In genomic region chr14:63727736-63728728, GRCh38 we compare ENCODE assay signal across 8 cellular contexts. TPM values are rescaled to one million over a fixed set of nuclear protein-coding genes. Genes with fewer than 3 reads are reported as not detected.
A peak's percentile ranks its signal among the peaks of the same experiment; 100 is the strongest.
DNase-seq lines count a peak whose midpoint lies in the region; ATAC-seq and TF ChIP-seq lines count a peak whose summit lies in the region.

Gene SGPP1, minus strand, starts transcription at chr14:63728065. Its CDS starts 121 bp downstream, at chr14:63727944.

- ATAC-seq in GM21447 (IDR thresholded peaks at IDR 0.05; ENCODE audit: unreplicated experiment) (peak; percentile 73), RWPE2 (ENCODE audit: low read depth) (peak; percentile 74)

- H3K27ac ChIP-seq in HUES6 (ENCODE audit: low read depth, low read length) (no peak within 1 kb of the TSS), RWPE2 (ENCODE audit: poor library complexity, severe bottlenecking) (peak within 1 kb of the TSS; percentile 66), stomach smooth muscle (ENCODE audit: low read length) (peak within 1 kb of the TSS; percentile 59)

- peak within 1 kb of the TSS; percentile 95 for H3K4me3 Mint-ChIP-seq in neural crest cell

- H3K9me3 ChIP-seq in HUES6 (ENCODE audit: control insufficient read depth, insufficient read depth, low read depth, low read length) (no peaks in the 10 kb centered on the region), RWPE2 (ENCODE audit: severe bottlenecking) (no peaks in the 10 kb centered on the region), stomach smooth muscle (ENCODE audit: control insufficient read depth in 2 of 2, low read length in 2 of 2) (no peaks in the 10 kb centered on the region)

- TF ChIP-seq CTCF in RWPE2 (IDR thresholded peaks at IDR 0.05; ENCODE audit: poor library complexity, severe bottlenecking) (peak; percentile 54), fibroblast of villous mesenchyme (IDR thresholded peaks at IDR 0.05; ENCODE audit: insufficient read depth, low read depth, low read length) (peak; percentile 38), neural crest cell (conservative IDR thresholded peaks at IDR 0.05) (peak; percentile 62)

- H3K27ac Mint-ChIP-seq in neural crest cell (ENCODE audit: unreplicated experiment) = peak within 1 kb of the TSS; percentile 96

- no peaks in the 10 kb centered on the region for H3K36me3 Mint-ChIP-seq in neural crest cell (ENCODE audit: low read depth)

- no peaks in the 10 kb centered on the region for H3K9me3 Mint-ChIP-seq in neural crest cell

- H3K27me3 ChIP-seq in HUES6 (ENCODE audit: control insufficient read depth, insufficient read depth, low read length) (peaks cover 15% of the 10 kb centered on the region), RWPE2 (ENCODE audit: insufficient read depth, poor library complexity, severe bottlenecking) (no peaks in the 10 kb centered on the region), stomach smooth muscle (ENCODE audit: control insufficient read depth in 1 of 2, insufficient read depth in 2 of 2, low read length in 2 of 2) (no peaks in the 10 kb centered on the region)

- H3K4me1 ChIP-seq in HUES6 (ENCODE audit: control insufficient read depth, insufficient read depth, low read length) = peaks cover 3% of the 10 kb centered on the region; the same call in 1 of the 2 replicates
- peaks cover 12% of the 10 kb centered on the region for H3K4me1 ChIP-seq in RWPE2 (ENCODE audit: insufficient read depth, poor library complexity, severe bottlenecking)
- H3K4me1 ChIP-seq in stomach smooth muscle (ENCODE audit: control insufficient read depth, insufficient read depth, low read length) = peaks cover 4% of the 10 kb centered on the region

- peak within 1 kb of the TSS; percentile 88 for H3K4me3 ChIP-seq in HUES6 (ENCODE audit: low read depth, low read length)
- peak within 1 kb of the TSS; percentile 98 for H3K4me3 ChIP-seq in RWPE2 (ENCODE audit: severe bottlenecking)
- peak within 1 kb of the TSS; percentile 94 for H3K4me3 ChIP-seq in fibroblast of villous mesenchyme (ENCODE audit: low read depth, low read length)
- H3K4me3 ChIP-seq in stomach smooth muscle (ENCODE audit: low read length in 2 of 2) = peak within 1 kb of the TSS; percentile 91 to 99

- H3K4me1 Mint-ChIP-seq in neural crest cell = peaks cover 19% of the 10 kb centered on the region

- H3K36me3 ChIP-seq in HUES6 (ENCODE audit: control insufficient read depth, insufficient read depth, low read length) = no peaks in the 10 kb centered on the region
- H3K36me3 ChIP-seq in RWPE2 (ENCODE audit: low read depth) = peaks cover 6% of the 10 kb centered on the region
- no peaks in the 10 kb centered on the region for H3K36me3 ChIP-seq in stomach smooth muscle (ENCODE audit: control insufficient read depth in 2 of 2, insufficient read depth in 2 of 2, low read length in 2 of 2)

- H3K9ac ChIP-seq in HUES6 (ENCODE audit: low read length) (peak within 1 kb of the TSS; percentile 86), stomach smooth muscle (ENCODE audit: low read length in 2 of 2) (peak within 1 kb of the TSS; percentile 82 to 92)

- DNase-seq in DMS53 treated with DMSO at 0.1 percent for 48 hours (lab: John Stamatoyannopoulos, UW; ENCODE audit: unreplicated experiment) = peak; percentile 18
- DNase-seq in RWPE2 (ENCODE audit: low spot score) = peak; percentile 87
- peak; percentile 91 for DNase-seq in activated effector memory CD4-positive, alpha-beta T cell treated with anti-CD3 and anti-CD28 coated beads, Interleukin-2, amount 50 U/mL, for 16 hours
- peak; percentile 75 for DNase-seq in fibroblast of villous mesenchyme (ENCODE audit: low read depth)
- DNase-seq in neural crest cell (ENCODE audit: low read depth, low spot score) = peak; percentile 81

- H3K27me3 Mint-ChIP-seq in neural crest cell (ENCODE audit: low read depth) = peaks cover 15% of the 10 kb centered on the region

RNA-seq across cellular contexts. Expression of gene SGPP1, which starts in this region (rescaled TPM):
- total RNA-seq in fibroblast of villous mesenchyme = 27.4 and 31.5 TPM in 2 replicates
- 11.5 and 11.8 TPM in 2 replicates for total RNA-seq in neural crest cell

Comparison
In these comparisons a context has a peak if more than half of its experiments do, and no peak if none do; other contexts are left out.
1. DNase-seq: peak in every context shown above with its lines; median percentile 91 in activated effector memory CD4-positive, alpha-beta T cell treated with anti-CD3 and anti-CD28 coated beads, Interleukin-2, amount 50 U/mL, for 16 hours; 87 in RWPE2; 81 in neural crest cell; 75 in fibroblast of villous mesenchyme; 18 in DMS53 treated with DMSO at 0.1 percent for 48 hours.